In the genomic region with DNA sequence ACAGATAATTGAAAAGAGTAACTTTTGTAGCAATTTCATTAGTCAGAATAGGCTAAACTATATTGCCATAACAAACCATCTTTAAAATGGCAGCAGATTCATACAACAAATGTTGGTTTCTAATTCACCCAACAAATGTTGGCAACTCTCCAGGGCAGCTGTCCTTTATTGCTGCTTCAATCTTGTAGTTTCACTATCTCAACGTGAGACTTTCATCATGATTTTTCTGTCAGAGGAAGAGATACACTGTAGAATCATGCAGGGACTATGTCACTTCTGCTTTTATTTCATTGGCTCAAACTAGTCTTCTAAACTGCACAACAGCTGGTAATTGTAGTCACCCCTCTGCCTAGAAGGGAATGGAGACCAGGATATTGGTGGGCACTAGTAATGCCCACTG, we compare ENCODE assay signal across 9 cellular contexts.
DNase-seq lines count a peak whose midpoint lies in the region; ATAC-seq, FAIRE-seq and TF ChIP-seq lines count a peak whose summit lies in the region.
"Had no signal": no experiment of that assay in that cellular context is flagged by ENCODE, and none has a peak within 500 bp of the region (broad histone marks: within the 10 kb centered on the region; RNA-seq: fewer than 3 reads in every experiment).

No MANE protein-coding gene starts in this region.

- peaks cover 23% of the 10 kb centered on the region for H3K4me1 Mint-ChIP-seq in CD14-positive monocyte

- peak; percentile 96 for FAIRE-seq in H54 (lab: Jason Lieb, UNC)

- H3K4me1 ChIP-seq in stomach: peaks cover 0 to 4% (median 0%) of the 10 kb centered on the region in 4 donors

- TF ChIP-seq CTCF in CD14-positive monocyte (IDR thresholded peaks at IDR 0.05) (no peak), stomach (IDR thresholded peaks at IDR 0.05) (no peak)

- peak overlapping the region in 1 of 2 donors; percentile 26 for H3K4me3 Mint-ChIP-seq in CD14-positive monocyte

- no peaks in the 10 kb centered on the region for H3K27me3 ChIP-seq in stomach
- H3K27me3 ChIP-seq: tibial nerve had no signal

- no peaks in the 10 kb centered on the region for H3K9me3 Mint-ChIP-seq in CD14-positive monocyte

- no peak overlapping the region for H3K27ac ChIP-seq in stomach
- H3K27ac ChIP-seq: tibial nerve had no signal

- H3K4me3 ChIP-seq in stomach: no peak overlapping the region
- H3K4me3 ChIP-seq: tibial nerve had no signal

- peaks cover 0 to 2% (median 0%) of the 10 kb centered on the region in 3 donors for H3K27me3 Mint-ChIP-seq in CD14-positive monocyte (ENCODE audit: low read depth in 3 of 3)

- no peak for ATAC-seq in HG03442 (IDR thresholded peaks at IDR 0.05; ENCODE audit: unreplicated experiment)

- TF ChIP-seq EP300 in stomach (IDR thresholded peaks at IDR 0.05): no peak

- H3K9me3 ChIP-seq in stomach: no peaks in the 10 kb centered on the region
- H3K9me3 ChIP-seq: tibial nerve had no signal

- intact Hi-C loops in CD14-positive monocyte (cut with micrococcal nuclease): no loop called here
- intact Hi-C loops in stomach (cut with DNase I; ENCODE audit: low total_unique reads): no loop called here

- no peaks in the 10 kb centered on the region for H3K36me3 ChIP-seq in stomach
- H3K36me3 ChIP-seq: tibial nerve had no signal

- peak overlapping the region; percentile 67 to 86 (median 82) for H3K27ac Mint-ChIP-seq in CD14-positive monocyte

- DNase-seq in CD14-positive monocyte (ENCODE audit: low spot score): peak; percentile 52
- DNase-seq in H54 (ENCODE audit: insufficient read length, low spot score): no peak
- DNase-seq in SIG-M5 (lab: John Stamatoyannopoulos, UW): peak; percentile 48
- DNase-seq in glomerular visceral epithelial cell (ENCODE audit: extremely low spot score): peak; percentile 6
- DNase-seq in stimulated activated CD8-positive, alpha-beta memory T cell treated with anti-CD3 and anti-CD28 coated beads, Interleukin-4, amount 100 ng/mL, for 48 hours: no peak
- DNase-seq in stomach: no peak
- DNase-seq in stimulated activated CD4-positive, alpha-beta T cell treated with anti-CD3 and anti-CD28 coated beads, Interleukin-1b, Interleukin-23, amount 100 ng/mL, for 48 hours: no peak

- H3K36me3 Mint-ChIP-seq in CD14-positive monocyte: peaks cover 0 to 1% of the 10 kb centered on the region in 2 donors

- no peak for TF ChIP-seq POLR2A in H54 (IDR thresholded peaks at IDR 0.05; ENCODE audit: low read depth, low read length)
- no peak for TF ChIP-seq POLR2A in stomach (IDR thresholded peaks at IDR 0.05)

- 36 to 62% (median 54%) methylated on average over 1 of the region's 1 CpG for WGBS in stomach, 5 donors

Comparison
In these comparisons a context has a peak if more than half of its experiments do, and no peak if none do; other contexts are left out.
1. DNase-seq: peak in CD14-positive monocyte (single experiment), SIG-M5 (single experiment) and glomerular visceral epithelial cell (single experiment); none in H54 (single experiment), stimulated activated CD8-positive, alpha-beta memory T cell treated with anti-CD3 and anti-CD28 coated beads, Interleukin-4, amount 100 ng/mL, for 48 hours (single experiment), stomach (single experiment) and stimulated activated CD4-positive, alpha-beta T cell treated with anti-CD3 and anti-CD28 coated beads, Interleukin-1b, Interleukin-23, amount 100 ng/mL, for 48 hours (single experiment).